24 cellular contexts compared by ENCODE assay signal in genomic region chr5:136033244-136033643, GRCh38. TPM values are rescaled to one million over a fixed set of nuclear protein-coding genes. Genes with fewer than 3 reads are reported as not detected.
DNase-seq lines count a peak whose midpoint lies in the region; ATAC-seq and TF ChIP-seq lines count a peak whose summit lies in the region.
"Had no signal": no experiment of that assay in that cellular context is flagged by ENCODE, and none has a peak within 500 bp of the region (broad histone marks: within the 10 kb centered on the region; RNA-seq: fewer than 3 reads in every experiment).

No MANE protein-coding gene starts in this region.

- H3K36me3 Mint-ChIP-seq in nephron (ENCODE audit: low read depth) (peaks cover 38% of the 10 kb centered on the region), WTC11 (peaks cover 4% of the 10 kb centered on the region; the same call in 1 of the 2 replicates)

- H3K4me3 ChIP-seq in GM23248 (peak overlapping the region; percentile 14; the same call in 1 of the 2 replicates), astrocyte of the cerebellum (ENCODE audit: low read depth, low read length) (peak overlapping the region; percentile 89), adrenal gland (no peak overlapping the region)
- H3K4me3 ChIP-seq: body of pancreas, K562, SK-N-MC, upper lobe of left lung had no signal

- 91 to 100% methylated on average over 1 of the region's 1 CpG for WGBS in GM23248 (ENCODE audit: low coverage in 1 of 2, low lambda C conversion rate in 2 of 2, missing lambda C conversion rate in 2 of 2), 2 experiments
- WGBS in adrenal gland, 4 donors: 23 to 78% (median 59%) methylated on average over 1 of the region's 1 CpG

- H3K27ac ChIP-seq in GM23248 (peak overlapping the region; percentile 90), adrenal gland (no peak overlapping the region)
- H3K27ac ChIP-seq: 22Rv1, body of pancreas, SK-N-MC, upper lobe of left lung, VCaP had no signal

- H3K4me1 ChIP-seq in GM23248 (ENCODE audit: insufficient read depth): peaks cover 66% of the 10 kb centered on the region
- peaks cover 0 to 10% of the 10 kb centered on the region in 2 donors for H3K4me1 ChIP-seq in adrenal gland (replicated peaks in 1 of 2)

- CTCF ChIA-PET in WTC11 (lab: Charles Lee): interaction anchor here (1.2 kb wide), 1 partner anchor 25 kb away, joined by 3 read pairs; no protein-coding TSS in a partner anchor

- POLR2A ChIA-PET in WTC11 (lab: Charles Lee): no interaction called here

- peaks cover 9% of the 10 kb centered on the region for H3K9me3 Mint-ChIP-seq in nephron
- H3K9me3 Mint-ChIP-seq in WTC11: peaks cover 3% of the 10 kb centered on the region
- H3K9me3 Mint-ChIP-seq: endodermal cell had no signal

- intact Hi-C loops in adrenal gland (cut with DNase I): no loop called here

- H3K4me1 Mint-ChIP-seq in nephron (peaks cover 68% of the 10 kb centered on the region), WTC11 (peaks cover 8% of the 10 kb centered on the region)

- no peak for TF ChIP-seq POLR2A in adrenal gland (IDR thresholded peaks at IDR 0.05)

- DNase-seq in DMS153 (lab: John Stamatoyannopoulos, UW) (peak; percentile 22), DMS153 treated with DMSO at 0.1 percent for 48 hours (lab: John Stamatoyannopoulos, UW; ENCODE audit: unreplicated experiment) (no peak), GM23248 (no peak), astrocyte of the cerebellum (ENCODE audit: low read depth) (no peak), WTC11 (ENCODE audit: low spot score) (no peak), adrenal gland (no peak)
- DNase-seq: activated CD4-positive, alpha-beta T cell treated with anti-CD3 and anti-CD28 coated beads, Interleukin-2, amount 50 U/mL, for 4 hours; activated CD8-positive, alpha-beta memory T cell treated with anti-CD3 and anti-CD28 coated beads, Interleukin-2, amount 50 U/mL, for 48 hours; body of pancreas; COR-L47; mesendoderm; naive thymus-derived CD4-positive, alpha-beta T cell; NCI-H146; retina; upper lobe of left lung had no signal

- H3K4me3 Mint-ChIP-seq in nephron (no peak overlapping the region), WTC11 (no peak overlapping the region)
- H3K4me3 Mint-ChIP-seq: activated naive CD8-positive, alpha-beta T cell; endodermal cell; naive thymus-derived CD4-positive, alpha-beta T cell had no signal

- H3K9ac ChIP-seq in GM23248: peak overlapping the region; percentile 96

- H3F3A ChIP-seq in GM23248 (ENCODE audit: insufficient read depth): peaks cover 88% of the 10 kb centered on the region

- H3K27me3 Mint-ChIP-seq in nephron (ENCODE audit: low read depth): peaks cover 31% of the 10 kb centered on the region
- H3K27me3 Mint-ChIP-seq in WTC11 (ENCODE audit: low read depth): peaks cover 35% of the 10 kb centered on the region
- H3K27me3 Mint-ChIP-seq: activated naive CD8-positive, alpha-beta T cell had no signal

- H3K4me2 ChIP-seq in GM23248 (ENCODE audit: unreplicated experiment): peak overlapping the region; percentile 95

- peaks cover 85% of the 10 kb centered on the region for H3K79me2 ChIP-seq in GM23248 (ENCODE audit: insufficient read depth)

- H3K27me3 ChIP-seq in GM23248 (replicated peaks; ENCODE audit: insufficient read depth) (no peaks in the 10 kb centered on the region), adrenal gland (no peaks in the 10 kb centered on the region)
- H3K27me3 ChIP-seq: upper lobe of left lung had no signal

- in situ Hi-C loops in GM23248 (cut with MboI) (no loop called here), astrocyte of the cerebellum (cut with HindIII; ENCODE audit: low sequenced_read_pairs) (loop anchor here (5.0 kb wide), 1 partner anchor 91 kb away; no protein-coding TSS in a partner anchor)

- no peaks in the 10 kb centered on the region for H3K9me2 ChIP-seq in GM23248 (ENCODE audit: insufficient read depth)

- H4K20me1 ChIP-seq in GM23248 (ENCODE audit: insufficient read depth): no peaks in the 10 kb centered on the region

- ATAC-seq in WTC11 (no peak), HG02870 (IDR thresholded peaks at IDR 0.05; ENCODE audit: unreplicated experiment) (no peak)
- ATAC-seq: body of pancreas; K562; naive thymus-derived CD4-positive, alpha-beta T cell had no signal

- H3K9me3 ChIP-seq in GM23248 (ENCODE audit: low read depth) (no peaks in the 10 kb centered on the region), adrenal gland (replicated peaks in 1 of 3) (no peaks in the 10 kb centered on the region)
- H3K9me3 ChIP-seq: body of pancreas, upper lobe of left lung had no signal

- no peak overlapping the region for H2AFZ ChIP-seq in GM23248

- peak overlapping the region in 2 of 3 experiments; percentile 6 to 40 for H3K27ac Mint-ChIP-seq in nephron
- no peak overlapping the region for H3K27ac Mint-ChIP-seq in WTC11
- H3K27ac Mint-ChIP-seq: activated naive CD8-positive, alpha-beta T cell; activated T-helper 2 cell treated with anti-CD3 and anti-CD28 coated beads, Interferon-gamma antibody, Interleukin-2, Interleukin-4, amounts not matched to agents 10 μg/mL and 5 μg/mL and 100 μg/mL, durations not matched to agents 14 hours and 24 hours and 36 hours; endodermal cell; naive thymus-derived CD4-positive, alpha-beta T cell had no signal

- H3K36me3 ChIP-seq in GM23248 (ENCODE audit: low read depth) (peaks cover 56% of the 10 kb centered on the region), adrenal gland (replicated peaks in 1 of 2) (no peaks in the 10 kb centered on the region)
- H3K36me3 ChIP-seq: upper lobe of left lung had no signal

- no peak for TF ChIP-seq CTCF in astrocyte of the cerebellum (IDR thresholded peaks at IDR 0.05; ENCODE audit: low read depth, low read length, missing control alignments)
- TF ChIP-seq CTCF in nephron (IDR thresholded peaks at IDR 0.05; ENCODE audit: unreplicated experiment in 3 of 3): no peak
- TF ChIP-seq CTCF in WTC11 (IDR thresholded peaks at IDR 0.05): no peak
- TF ChIP-seq CTCF in adrenal gland (IDR thresholded peaks at IDR 0.05): no peak

TF ChIP-seq in WTC11, 78 proteins besides CTCF, POLR2A, EP300 and RAD21 (continues in another document):
- TF ChIP-seq NFYB (CRISPR knock-in tag; conservative IDR thresholded peaks at IDR 0.05; ENCODE audit: low read depth) (no peak), ZBTB21 (CRISPR knock-in tag; IDR thresholded peaks at IDR 0.05; ENCODE audit: borderline replicate concordance) (no peak), ZNF396 (CRISPR knock-in tag; IDR thresholded peaks at IDR 0.05; ENCODE audit: borderline replicate concordance) (no peak), RELA (CRISPR knock-in tag; IDR thresholded peaks at IDR 0.05; ENCODE audit: borderline replicate concordance) (no peak), ZNF423 (CRISPR knock-in tag; IDR thresholded peaks at IDR 0.05) (no peak), ATF1 (CRISPR knock-in tag; IDR thresholded peaks at IDR 0.05) (no peak), CBFB (CRISPR knock-in tag; IDR thresholded peaks at IDR 0.05; ENCODE audit: low read depth) (no peak), GTF2I (CRISPR knock-in tag; conservative IDR thresholded peaks at IDR 0.05) (no peak), ZNF263 (CRISPR knock-in tag; IDR thresholded peaks at IDR 0.05; ENCODE audit: low read depth) (no peak), ZNF138 (CRISPR knock-in tag; conservative IDR thresholded peaks at IDR 0.05) (no peak), PRRX2 (CRISPR knock-in tag; IDR thresholded peaks at IDR 0.05) (no peak), ARID4B (CRISPR knock-in tag; IDR thresholded peaks at IDR 0.05; ENCODE audit: borderline replicate concordance) (no peak)

RNA-seq across cellular contexts. Expression of gene TGFBI, which starts 4.5 kb away (rescaled TPM):
- 7,109 and 7,351 TPM in 2 replicates for total RNA-seq in GM23248 (2014; rRNA removed; shearing (Covaris generic))
- polyA plus RNA-seq in GM23248 (2016; fragmentation: Nextera tagmentation; extraction: Ambion mirVana) (7,159 and 7,358 TPM in 2 replicates), adrenal gland (100 to 1,000 TPM in 2 of 3 donors, 10 to 100 TPM in 1; 42.9 to 126 (median 103) TPM)
- total RNA-seq in WTC11 (2021) (7.2 to 9.1 TPM (median 7.8 TPM) in 3 replicates), adrenal gland (100 to 1,000 TPM in 5 of 8 donors, 10 to 100 TPM in 3; 48.4 to 200 (median 123) TPM)
- total RNA-seq: activated T-helper 2 cell treated with anti-CD3 and anti-CD28 coated beads, Interferon-gamma antibody, Interleukin-2, Interleukin-4, amounts not matched to agents 10 μg/mL and 5 μg/mL and 100 μg/mL, durations not matched to agents 14 hours and 24 hours and 36 hours had no signal

Comparison
In these comparisons a context has a peak if more than half of its experiments do, and no peak if none do; other contexts are left out.
1. H3K4me3 ChIP-seq: peak in GM23248 (single experiment) and astrocyte of the cerebellum (single experiment); none in adrenal gland (0 of 4).
2. RNA of gene TGFBI, which starts 4.5 kb away (total RNA-seq): 7,109 to 7,351 TPM in GM23248; 48.4 to 200 TPM in adrenal gland and 7.2 to 9.1 TPM in WTC11; every median in the first group is over 10 times any median in the second.